Comparison of ENCODE assay signal across 1 cellular context in genomic region chr17:72142097-72142496, GRCh38.
TF ChIP-seq lines count a peak whose summit lies in the region.

No MANE protein-coding gene starts in this region.

TF ChIP-seq in HEK293, 187 proteins besides CTCF, POLR2A, EP300 and RAD21 (continued from another document):
- TF ChIP-seq ZBTB11 (tag by site-specific recombination; conservative IDR thresholded peaks at IDR 0.05; ENCODE audit: low read depth) (peak; percentile 61; the same call in 1 of the 2 replicates), ZBTB8A (tag by site-specific recombination; IDR thresholded peaks at IDR 0.05) (0 out of 2 replicates have a peak, but pooled peaks have one; percentile 42), ZNF121 (tag by site-specific recombination; IDR thresholded peaks at IDR 0.05) (0 out of 2 replicates have a peak, but pooled peaks have one; percentile 14), ZNF426 (tag by site-specific recombination; IDR thresholded peaks at IDR 0.05) (peak; percentile 64), ZNF394 (tag by site-specific recombination; IDR thresholded peaks at IDR 0.05; ENCODE audit: borderline replicate concordance) (peak; percentile 90), ZNF555 (tag by site-specific recombination; conservative IDR thresholded peaks at IDR 0.05) (peak; percentile 70)
TF ChIP-seq in HEK293: peak in this region for 10; not testable (repeated sequence) for 177.
